2 cellular contexts compared by ENCODE assay signal in the genomic region with DNA sequence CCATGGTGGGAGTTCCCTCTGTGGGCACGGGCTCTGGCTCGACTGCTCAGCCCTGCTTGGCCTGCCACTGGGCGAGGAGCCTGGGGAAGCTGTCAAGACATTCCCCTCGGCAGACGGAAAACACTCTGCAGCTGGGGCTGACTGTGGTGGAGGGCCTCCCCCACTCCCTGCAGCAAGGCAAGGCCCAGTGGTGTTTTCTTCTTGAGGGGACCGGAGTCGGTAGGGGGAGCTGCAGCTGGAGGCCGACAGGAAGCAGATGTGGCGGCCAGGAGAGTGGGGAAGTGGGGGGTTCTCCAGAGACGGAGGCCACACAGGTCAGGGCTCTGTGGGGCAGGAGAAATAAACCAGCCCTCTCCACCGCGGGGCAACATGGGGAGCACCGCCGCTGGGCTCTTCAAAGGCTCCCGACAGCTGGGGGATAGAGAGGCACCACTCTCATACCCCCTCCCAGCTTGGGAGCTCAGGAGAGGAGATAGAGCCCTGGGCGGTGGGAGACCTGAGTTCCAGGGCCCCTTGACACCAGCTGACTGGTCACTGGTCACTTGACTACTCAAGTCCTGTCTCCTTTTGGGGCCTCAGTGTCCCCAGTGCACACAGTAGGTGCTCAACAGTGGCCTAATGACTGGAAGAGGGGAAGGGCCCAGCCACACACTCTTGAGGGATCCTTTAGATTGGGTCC.
TF ChIP-seq lines count a peak whose summit lies in the region.

No MANE protein-coding gene starts in this region.

TF ChIP-seq in SK-N-SH, 30 proteins besides CTCF, POLR2A, EP300 and RAD21:
- TF ChIP-seq YY1 (IDR thresholded peaks at IDR 0.05; ENCODE audit: low read depth) (no peak), CHD2 (IDR thresholded peaks at IDR 0.05; ENCODE audit: low read length, partially characterized antibody) (no peak), ELF1 (IDR thresholded peaks at IDR 0.05) (no peak), TEAD4 (IDR thresholded peaks at IDR 0.05; ENCODE audit: borderline replicate concordance, insufficient read depth) (no peak), JUND (IDR thresholded peaks at IDR 0.05) (no peak), RFX5 (IDR thresholded peaks at IDR 0.05; ENCODE audit: low read length) (no peak), GABPA (IDR thresholded peaks at IDR 0.05; ENCODE audit: low read depth) (no peak), RCOR1 (IDR thresholded peaks at IDR 0.05; ENCODE audit: low read length) (no peak), ZBTB33 (IDR thresholded peaks at IDR 0.05; ENCODE audit: borderline replicate concordance, low read depth) (no peak)

TF ChIP-seq in SK-N-SH treated with all-trans-retinoic acid at 6 μM for 48 hours, 23 proteins besides CTCF, POLR2A, EP300 and RAD21:
- TF ChIP-seq CREB5 (CRISPR knock-in tag; IDR thresholded peaks at IDR 0.05; ENCODE audit: low read depth) (no peak), ZNF70 (CRISPR knock-in tag; IDR thresholded peaks at IDR 0.05) (no peak), ZNF8 (CRISPR knock-in tag; IDR thresholded peaks at IDR 0.05) (no peak), PPARA (CRISPR knock-in tag; IDR thresholded peaks at IDR 0.05; ENCODE audit: borderline replicate concordance) (no peak), CSDC2 (CRISPR knock-in tag; IDR thresholded peaks at IDR 0.05) (no peak)
TF ChIP-seq in SK-N-SH treated with all-trans-retinoic acid at 6 μM for 48 hours: peak in this region for 0.
